ENCODE assay signal across 2 cellular contexts in genomic region chr17:69276279-69276678, GRCh38. TPM values are rescaled to one million over a fixed set of nuclear protein-coding genes. Genes with fewer than 3 reads are reported as not detected.
"Had no signal": no experiment of that assay in that cellular context is flagged by ENCODE, and none has a peak within 500 bp of the region (broad histone marks: within the 10 kb centered on the region; RNA-seq: fewer than 3 reads in every experiment).

No MANE protein-coding gene starts in this region.

RNA-seq across cellular contexts. Expression of gene ABCA10, which starts 47.7 kb away (rescaled TPM):
- total RNA-seq: smooth muscle cell had no signal
- polyA plus RNA-seq: naive thymus-derived CD8-positive, alpha-beta T cell; smooth muscle cell had no signal
